ENCODE assay signal across 25 cellular contexts in genomic region chr2:239506101-239506808, GRCh38.
DNase-seq lines count a peak whose midpoint lies in the region; ATAC-seq, FAIRE-seq and TF ChIP-seq lines count a peak whose summit lies in the region.
"Had no signal": no experiment of that assay in that cellular context is flagged by ENCODE, and none has a peak within 500 bp of the region (broad histone marks: within the 10 kb centered on the region; RNA-seq: fewer than 3 reads in every experiment).

No MANE protein-coding gene starts in this region.

- WGBS in spleen, 5 donors: 90 to 93% (median 91%) methylated on average over 27 to 28 of the region's 28 CpGs

- H3K36me3 ChIP-seq in BLaER1 treated with 17β-estradiol and CSF1 and Interleukin-3, amounts not matched to agents 10 nM and 100 nM: no peaks in the 10 kb centered on the region
- H3K36me3 ChIP-seq in kidney (ENCODE audit: control insufficient read depth in 1 of 2, insufficient read depth in 2 of 2, low read length in 2 of 2) (no peaks in the 10 kb centered on the region), spleen (no peaks in the 10 kb centered on the region)

- H3K4me1 ChIP-seq in BLaER1 treated with 17β-estradiol and CSF1 and Interleukin-3, amounts not matched to agents 10 nM and 100 nM: peaks cover 45 to 93% (median 73%) of the 10 kb centered on the region in 10 experiments
- no peaks in the 10 kb centered on the region for H3K4me1 ChIP-seq in kidney (ENCODE audit: control insufficient read depth in 1 of 2, insufficient read depth in 1 of 2, low read depth in 1 of 2, low read length in 2 of 2)
- peaks cover 0 to 47% (median 7%) of the 10 kb centered on the region in 6 donors for H3K4me1 ChIP-seq in spleen
- H3K4me1 ChIP-seq: Caco-2 had no signal

- intact Hi-C loops in kidney (cut with DNase I): no loop called here
- intact Hi-C loops in spleen (cut with DNase I; ENCODE audit: low total_unique reads): no loop called here

- TF ChIP-seq CTCF in WTC11 (IDR thresholded peaks at IDR 0.05): no peak
- TF ChIP-seq CTCF in kidney (IDR thresholded peaks at IDR 0.05; ENCODE audit: borderline replicate concordance, extremely low read depth, insufficient read depth): no peak
- no peak for TF ChIP-seq CTCF in spleen (IDR thresholded peaks at IDR 0.05 in 8 of 11, conservative IDR thresholded peaks at IDR 0.05 in 3 of 11)

- H3K4me3 ChIP-seq in BLaER1 treated with 17β-estradiol and CSF1 and Interleukin-3, amounts not matched to agents 10 nM and 100 nM: no peak overlapping the region
- H3K4me3 ChIP-seq in kidney (ENCODE audit: low read length in 2 of 2): no peak overlapping the region
- H3K4me3 ChIP-seq in spleen: no peak overlapping the region

- POLR2A ChIA-PET in WTC11 (lab: Charles Lee): no interaction called here

- no peaks in the 10 kb centered on the region for H3K27me3 Mint-ChIP-seq in WTC11 (ENCODE audit: low read depth)
- H3K27me3 Mint-ChIP-seq in effector memory CD8-positive, alpha-beta T cell: peaks cover 6 to 24% of the 10 kb centered on the region in 2 donors

- TF ChIP-seq POLR2A in spleen (IDR thresholded peaks at IDR 0.05): no peak

- H3K4me3 Mint-ChIP-seq in WTC11: no peak overlapping the region
- no peak overlapping the region for H3K4me3 Mint-ChIP-seq in effector memory CD8-positive, alpha-beta T cell
- H3K4me3 Mint-ChIP-seq: CD4-positive, alpha-beta memory T cell; HFFc6 had no signal

- H3K9me3 Mint-ChIP-seq in WTC11: no peaks in the 10 kb centered on the region
- no peaks in the 10 kb centered on the region for H3K9me3 Mint-ChIP-seq in effector memory CD8-positive, alpha-beta T cell
- H3K9me3 Mint-ChIP-seq: CD4-positive, alpha-beta memory T cell had no signal

- no peak overlapping the region for H3K9ac ChIP-seq in BLaER1 treated with 17β-estradiol and CSF1 and Interleukin-3, amounts not matched to agents 10 nM and 100 nM
- H3K9ac ChIP-seq in kidney (ENCODE audit: low read length in 2 of 2): no peak overlapping the region
- H3K9ac ChIP-seq: SK-N-SH had no signal

- H3K4me1 Mint-ChIP-seq in WTC11: peaks cover 4% of the 10 kb centered on the region
- H3K4me1 Mint-ChIP-seq in effector memory CD8-positive, alpha-beta T cell (ENCODE audit: low read depth in 2 of 2): peaks cover 3 to 9% of the 10 kb centered on the region in 2 donors

- H4K20me1 ChIP-seq in BLaER1 treated with 17β-estradiol and CSF1 and Interleukin-3, amounts not matched to agents 10 nM and 100 nM: no peaks in the 10 kb centered on the region

- H3K36me3 Mint-ChIP-seq in WTC11: no peaks in the 10 kb centered on the region
- H3K36me3 Mint-ChIP-seq in effector memory CD8-positive, alpha-beta T cell (ENCODE audit: insufficient read depth): no peaks in the 10 kb centered on the region
- H3K36me3 Mint-ChIP-seq: CD4-positive, alpha-beta memory T cell had no signal

- FAIRE-seq in kidney (lab: Jason Lieb, UNC): no peak
- FAIRE-seq: GM12892, H54 had no signal

- DNase-seq in DMS79 treated with DMSO at 0.1 percent for 48 hours (lab: John Stamatoyannopoulos, UW) (peak; percentile 91), WTC11 (ENCODE audit: low spot score) (no peak), kidney (peak; percentile 37), spleen (no peak), activated gamma-delta T cell treated with Interleukin-2 at 50 U/mL for 16 hours (no peak), amniotic stem cell (lab: John Stamatoyannopoulos, UW) (no peak)
- DNase-seq in effector memory CD8-positive, alpha-beta T cell: no peak
- DNase-seq: Caco-2; CD4-positive, alpha-beta memory T cell; DMS 273 treated with DMSO at 0.1 percent for 48 hours; HFFc6; KBM-7; MM.1S; NCI-H1048; NCI-H146; NCI-H2029; NCI-H510A; NCI-H774; NK-92 treated with Interleukin-12 subunit alpha and Interleukin-12 subunit beta, amount 100 ng/mL, for 24 hours; SIG-M5; SK-N-SH had no signal

- peak overlapping the region in 1 of 11 experiments; percentile 31; a peak in 1 of 22 replicates for H3K27ac ChIP-seq in BLaER1 treated with 17β-estradiol and CSF1 and Interleukin-3, amounts not matched to agents 10 nM and 100 nM
- no peak overlapping the region for H3K27ac ChIP-seq in kidney (ENCODE audit: low read depth in 2 of 2, low read length in 2 of 2)
- no peak overlapping the region for H3K27ac ChIP-seq in spleen
- H3K27ac ChIP-seq: RWPE1 had no signal

- H3K27ac Mint-ChIP-seq in WTC11: peak overlapping the region; percentile 60; the same call in 1 of the 2 replicates
- no peak overlapping the region for H3K27ac Mint-ChIP-seq in effector memory CD8-positive, alpha-beta T cell
- H3K27ac Mint-ChIP-seq: CD4-positive, alpha-beta memory T cell; HFFc6 had no signal

- CTCF ChIA-PET in WTC11 (lab: Charles Lee): interaction anchor here (0.6 kb wide), 1 partner anchor 113 kb away, joined by 3 read pairs; no protein-coding TSS in a partner anchor

- no peaks in the 10 kb centered on the region for H3K9me3 ChIP-seq in BLaER1 treated with 17β-estradiol and CSF1 and Interleukin-3, amounts not matched to agents 10 nM and 100 nM (replicated peaks in 1 of 11)
- H3K9me3 ChIP-seq in kidney (ENCODE audit: control insufficient read depth in 1 of 2, low read length in 2 of 2) (no peaks in the 10 kb centered on the region), spleen (no peaks in the 10 kb centered on the region)
- H3K9me3 ChIP-seq: Caco-2, SK-N-SH had no signal

- H3K4me2 ChIP-seq in BLaER1 treated with 17β-estradiol and CSF1 and Interleukin-3, amounts not matched to agents 10 nM and 100 nM: peak overlapping the region; percentile 58 to 84 (median 76)
- H3K4me2 ChIP-seq: SK-N-SH had no signal

- ATAC-seq in WTC11: peak; percentile 84
- no peak for ATAC-seq in effector memory CD8-positive, alpha-beta T cell (replicated peaks)

- H3K27me3 ChIP-seq in BLaER1 treated with 17β-estradiol and CSF1 and Interleukin-3, amounts not matched to agents 10 nM and 100 nM: no peaks in the 10 kb centered on the region
- peaks cover 0 to 4% (median 0%) of the 10 kb centered on the region in 7 donors for H3K27me3 ChIP-seq in spleen (replicated peaks in 1 of 7)

TF ChIP-seq in WTC11, 78 proteins besides CTCF, POLR2A, EP300 and RAD21 (continues in another document):
- TF ChIP-seq ELF4 (CRISPR knock-in tag; IDR thresholded peaks at IDR 0.05; ENCODE audit: low read depth): no peak
- no peak for TF ChIP-seq NR1H2 (CRISPR knock-in tag; IDR thresholded peaks at IDR 0.05)
- no peak for TF ChIP-seq STAT6 (CRISPR knock-in tag; conservative IDR thresholded peaks at IDR 0.05; ENCODE audit: low read depth)
- TF ChIP-seq CDX4 (CRISPR knock-in tag; IDR thresholded peaks at IDR 0.05; ENCODE audit: borderline replicate concordance): no peak
- no peak for TF ChIP-seq IRF1 (CRISPR knock-in tag; IDR thresholded peaks at IDR 0.05)
- no peak for TF ChIP-seq ZSCAN18 (CRISPR knock-in tag; IDR thresholded peaks at IDR 0.05)

Comparison
In these comparisons a context has a peak if more than half of its experiments do, and no peak if none do; other contexts are left out.
1. DNase-seq: peak in DMS79 treated with DMSO at 0.1 percent for 48 hours (single experiment) and kidney (single experiment); none in WTC11 (single experiment), effector memory CD8-positive, alpha-beta T cell (0 of 3), spleen (single experiment), activated gamma-delta T cell treated with Interleukin-2 at 50 U/mL for 16 hours (single experiment) and amniotic stem cell (single experiment).